In the genomic region with DNA sequence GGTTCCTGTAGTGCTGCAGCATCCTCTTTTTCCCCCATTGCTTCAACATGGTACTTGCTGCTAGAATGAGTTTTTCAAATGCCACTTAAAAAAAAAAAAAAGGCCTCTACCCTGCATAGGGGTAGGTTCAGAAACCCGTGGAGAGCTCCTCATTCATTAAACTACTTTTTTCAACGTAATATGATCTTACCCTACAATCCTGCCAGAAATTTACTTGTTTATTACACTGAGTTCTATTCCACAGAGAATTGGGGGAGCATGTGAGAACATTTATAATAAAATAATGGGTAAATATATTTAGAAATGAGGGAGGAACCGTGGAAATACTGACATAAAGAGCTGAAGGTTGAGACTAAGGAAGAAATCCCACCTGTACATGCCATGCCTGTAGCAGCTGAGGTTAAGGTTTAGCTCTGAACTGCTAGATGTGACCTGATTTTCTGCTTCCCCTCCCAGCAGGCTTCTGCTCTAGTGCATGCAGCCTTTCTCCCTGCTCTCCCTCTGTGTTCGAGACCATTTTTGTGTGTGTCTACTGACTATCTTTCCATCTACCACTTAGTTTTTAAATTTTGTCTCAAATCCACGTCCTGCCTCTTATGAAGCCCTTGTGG, we compare ENCODE assay signal across 37 cellular contexts.
DNase-seq lines count a peak whose midpoint lies in the region; ATAC-seq and TF ChIP-seq lines count a peak whose summit lies in the region.
"Had no signal": no experiment of that assay in that cellular context is flagged by ENCODE, and none has a peak within 500 bp of the region (broad histone marks: within the 10 kb centered on the region; RNA-seq: fewer than 3 reads in every experiment).

No MANE protein-coding gene starts in this region.

- TF ChIP-seq EP300 in transverse colon (IDR thresholded peaks at IDR 0.05; ENCODE audit: low read depth), result no peak

- peak; percentile 42 for DNase-seq in G401 (ENCODE audit: low spot score)
- no peak for DNase-seq in IMR-90
- DNase-seq in NCI-H2171 treated with DMSO at 0.1 percent for 48 hours (lab: John Stamatoyannopoulos, UW), result peak; percentile 95
- no peak for DNase-seq in mesendoderm
- DNase-seq in transverse colon, result no peak
- no peak for DNase-seq in NCI-H146 treated with DMSO at 0.1 percent for 48 hours (lab: John Stamatoyannopoulos, UW; ENCODE audit: unreplicated experiment)
- DNase-seq: activated CD4-positive, CD25-positive, alpha-beta regulatory T cell; activated CD8-positive, alpha-beta memory T cell treated with anti-CD3 and anti-CD28 coated beads, Interleukin-2, amount 10 ng/mL, durations not matched to agents 7 days and 5 days; activated gamma-delta T cell; activated naive CD8-positive, alpha-beta T cell treated with anti-CD3 and anti-CD28 coated beads, Interleukin-2, amount 10 ng/mL, durations not matched to agents 7 days and 5 days; activated T-cell treated with anti-CD3 and anti-CD28 coated beads, Interleukin-2, amount 50 U/mL, for 4 hours; cortex of kidney; DMS 273 treated with DMSO at 0.1 percent for 48 hours; effector memory CD4-positive, alpha-beta T cell; foreskin fibroblast; H7; heart right ventricle; kidney; midbrain; MM.1S; naive thymus-derived CD4-positive, alpha-beta T cell; NCI-H146; NCI-H345; NCI-H82; nucleus accumbens; right lobe of liver; RPMI8226; SJCRH30; spleen; stimulated activated CD4-positive, alpha-beta T cell treated with anti-CD3 and anti-CD28 coated beads, Interleukin-2, amount 100 ng/mL, for 24 hours; stimulated activated CD8-positive, alpha-beta memory T cell treated with anti-CD3 and anti-CD28 coated beads, Interleukin-4, amount 100 ng/mL, for 48 hours; T-cell; thyroid gland had no signal

- H2AFZ ChIP-seq in IMR-90 (replicated peaks; ENCODE audit: low read length, poor library complexity), result no peak overlapping the region

- no peaks in the 10 kb centered on the region for H3K36me3 ChIP-seq in IMR-90 (ENCODE audit: control insufficient read depth, insufficient read depth, low read length)
- H3K36me3 ChIP-seq in mesendoderm (ENCODE audit: control insufficient read depth, insufficient read depth, low read length), result no peaks in the 10 kb centered on the region
- no peaks in the 10 kb centered on the region for H3K36me3 ChIP-seq in transverse colon
- H3K36me3 ChIP-seq: ascending aorta, heart right ventricle, prostate gland, right lobe of liver, SJCRH30, spleen, thyroid gland, vagina had no signal

- peak overlapping the region; percentile 51; the same call in 1 of the 3 replicates for H2BK15ac ChIP-seq in IMR-90 (ENCODE audit: low read depth, low read length)
- no peak overlapping the region for H2BK15ac ChIP-seq in mesendoderm (replicated peaks; ENCODE audit: low read depth)

- in situ Hi-C loops in G401 (cut with HindIII; ENCODE audit: low sequenced_read_pairs) (no loop called here), IMR-90 (cut with MboI; ENCODE audit: low sequenced_read_pairs) (no loop called here), transverse colon (cut with MboI; ENCODE audit: low pct_ligation_motif_present in 1 of 4, low pct_unique_long_range_greater_than_20kb in 1 of 4, low sequenced_read_pairs in 3 of 4) (no loop called here)

- peaks cover 3% of the 10 kb centered on the region in 2 experiments; a peak in 3 of 4 replicates for H3K79me1 ChIP-seq in IMR-90 (ENCODE audit: low read depth in 1 of 2, low read length in 2 of 2)
- no peaks in the 10 kb centered on the region for H3K79me1 ChIP-seq in mesendoderm (ENCODE audit: low read length)

- H3K4me2 ChIP-seq in IMR-90 (ENCODE audit: low read depth, low read length) (no peak overlapping the region), mesendoderm (ENCODE audit: low read length) (no peak overlapping the region)

- H3K4me1 ChIP-seq in IMR-90 (ENCODE audit: control insufficient read depth, insufficient read depth, low read length) (peaks cover 8% of the 10 kb centered on the region), mesendoderm (ENCODE audit: control insufficient read depth, low read depth, low read length) (peaks cover 3% of the 10 kb centered on the region), transverse colon (no peaks in the 10 kb centered on the region)
- H3K4me1 ChIP-seq: ascending aorta, heart right ventricle, prostate gland, right lobe of liver, thyroid gland, vagina had no signal

- ATAC-seq in IMR-90 (ENCODE audit: low read depth) (no peak), GM19463 (IDR thresholded peaks at IDR 0.05; ENCODE audit: unreplicated experiment) (no peak)
- ATAC-seq: activated CD8-positive, alpha-beta memory T cell treated with anti-CD3 and anti-CD28 coated beads, Interleukin-2, amount 10 ng/mL, durations not matched to agents 7 days and 5 days; activated T-cell treated with anti-CD3 and anti-CD28 coated beads, Interleukin-2, amount 50 U/mL, for 4 hours; heart right ventricle; naive thymus-derived CD4-positive, alpha-beta T cell; right lobe of liver; T-cell had no signal

- peak overlapping the region; percentile 85 for H3K14ac ChIP-seq in IMR-90 (replicated peaks; ENCODE audit: low read depth, low read length)

- intact Hi-C loops in IMR-90 (cut with micrococcal nuclease), result no loop called here
- intact Hi-C loops in transverse colon (cut with DNase I; ENCODE audit: low total_unique reads), result no loop called here

- no peak for TF ChIP-seq POLR2A in IMR-90 (IDR thresholded peaks at IDR 0.05; ENCODE audit: low read depth, low read length)
- no peak for TF ChIP-seq POLR2A in transverse colon (IDR thresholded peaks at IDR 0.05)

- H3K27ac ChIP-seq in IMR-90 (ENCODE audit: insufficient read depth, low read length) (no peak overlapping the region), mesendoderm (ENCODE audit: low read depth, low read length) (no peak overlapping the region), transverse colon (no peak overlapping the region)
- H3K27ac ChIP-seq: ascending aorta, heart right ventricle, prostate gland, right lobe of liver, SJCRH30, spleen, thyroid gland, vagina had no signal

- no peaks in the 10 kb centered on the region for H3K27me3 ChIP-seq in IMR-90 (ENCODE audit: control insufficient read depth, insufficient read depth, low read length)
- no peaks in the 10 kb centered on the region for H3K27me3 ChIP-seq in mesendoderm (ENCODE audit: insufficient read depth, low read length, poor library complexity)
- H3K27me3 ChIP-seq in transverse colon, result no peaks in the 10 kb centered on the region
- H3K27me3 ChIP-seq: ascending aorta, heart right ventricle, right lobe of liver, SJCRH30, spleen, thyroid gland, vagina had no signal

- CTCF ChIA-PET in IMR-90 (lab: Yijun Ruan, JAX), result no interaction called here

- H3K18ac ChIP-seq in IMR-90 (ENCODE audit: low read depth, low read length) (no peak overlapping the region; the same call in 1 of the 2 replicates), mesendoderm (ENCODE audit: low read length) (peak overlapping the region; percentile 9)

- H4K5ac ChIP-seq in IMR-90 (ENCODE audit: low read depth, low read length) (no peak overlapping the region), mesendoderm (ENCODE audit: low read length) (no peak overlapping the region)

- no peaks in the 10 kb centered on the region for H3K79me2 ChIP-seq in mesendoderm (ENCODE audit: control insufficient read depth, insufficient read depth, low read length)

- peaks cover 2% of the 10 kb centered on the region; the same call in 1 of the 2 replicates for H3K9me1 ChIP-seq in IMR-90 (ENCODE audit: insufficient read depth, low read length)

- H2AK5ac ChIP-seq in IMR-90 (ENCODE audit: low read depth, low read length), result peak overlapping the region; percentile 33
- no peak overlapping the region for H2AK5ac ChIP-seq in mesendoderm (ENCODE audit: low read length)

- H3K56ac ChIP-seq in IMR-90 (ENCODE audit: extremely low read depth, insufficient read depth, low read length) (no peak overlapping the region), mesendoderm (ENCODE audit: low read length) (peak overlapping the region; percentile 54)

- peak overlapping the region in 1 of 2 experiments; percentile 34; a peak in 1 of 4 replicates for H4K8ac ChIP-seq in IMR-90 (ENCODE audit: low read depth in 2 of 2, low read length in 2 of 2)
- H4K8ac ChIP-seq in mesendoderm (ENCODE audit: low read depth, low read length), result no peak overlapping the region

- H2BK20ac ChIP-seq in IMR-90 (ENCODE audit: low read depth, low read length), result no peak overlapping the region

- POLR2A ChIA-PET in IMR-90 (lab: Charles Lee; ENCODE audit: unreplicated experiment), result no interaction called here

- H3K4ac ChIP-seq in IMR-90 (ENCODE audit: low read depth, low read length) (peak overlapping the region; percentile 69; the same call in 1 of the 2 replicates), mesendoderm (ENCODE audit: low read depth, low read length) (no peak overlapping the region)

- H3K9ac ChIP-seq in IMR-90 (ENCODE audit: low read depth, low read length), result no peak overlapping the region
- peak overlapping the region; percentile 22 for H3K9ac ChIP-seq in mesendoderm (ENCODE audit: low read length)

- TF ChIP-seq CTCF in IMR-90 (conservative IDR thresholded peaks at IDR 0.05; ENCODE audit: low read depth, low read length), result no peak
- no peak for TF ChIP-seq CTCF in transverse colon (IDR thresholded peaks at IDR 0.05)

- dilution Hi-C loops in IMR-90 (cut with HindIII; ENCODE audit: low sequenced_read_pairs, unreplicated experiment), result no loop called here

- BruUV-seq in IMR-90 (replicated peaks; lab: Mats Ljungman, UMichigan), result no TSS peak

- H4K20me1 ChIP-seq in IMR-90 (ENCODE audit: insufficient read depth, low read length), result no peaks in the 10 kb centered on the region

- H2AK9ac ChIP-seq in IMR-90 (replicated peaks; ENCODE audit: low read depth, low read length, poor library complexity), result no peak overlapping the region

- H3K4me3 ChIP-seq in IMR-90 (ENCODE audit: insufficient read depth, low read depth, low read length) (no peak overlapping the region), mesendoderm (ENCODE audit: low read length) (no peak overlapping the region), transverse colon (no peak overlapping the region)
- H3K4me3 ChIP-seq: ascending aorta, heart right ventricle, prostate gland, right lobe of liver, SJCRH30, spleen, thyroid gland, vagina had no signal

- H3K9me3 ChIP-seq in IMR-90 (ENCODE audit: control insufficient read depth, insufficient read depth, low read length) (no peaks in the 10 kb centered on the region), transverse colon (no peaks in the 10 kb centered on the region)
- H3K9me3 ChIP-seq: ascending aorta, heart right ventricle, prostate gland, right lobe of liver, SJCRH30, spleen, thyroid gland, vagina had no signal

- H2BK5ac ChIP-seq in IMR-90 (ENCODE audit: low read depth, low read length, poor library complexity, severe bottlenecking), result no peak overlapping the region
- peak overlapping the region; percentile 28 for H2BK5ac ChIP-seq in mesendoderm (ENCODE audit: low read length)

- H2BK120ac ChIP-seq in IMR-90 (ENCODE audit: low read depth, low read length) (peak overlapping the region; percentile 50; the same call in 1 of the 2 replicates), mesendoderm (ENCODE audit: low read depth, low read length) (no peak overlapping the region)

- peak overlapping the region; percentile 33; the same call in 1 of the 2 replicates for H4K91ac ChIP-seq in IMR-90 (ENCODE audit: insufficient read depth, low read depth, low read length)

- H3K23ac ChIP-seq in IMR-90 (ENCODE audit: low read depth, low read length) (no peak overlapping the region), mesendoderm (ENCODE audit: low read length) (no peak overlapping the region)

- no CpG with 5 or more reads among the region's 5 CpGs for WGBS in IMR-90 (ENCODE audit: extremely low coverage in 2 of 2, insufficient read length in 1 of 2), 2 experiments
- WGBS in mesendoderm (ENCODE audit: extremely low coverage, insufficient coverage, low lambda C conversion rate), result no CpG with 5 or more reads among the region's 5 CpGs
- 86% methylated on average over 5 of the region's 5 CpGs for WGBS in transverse colon (ENCODE audit: low coverage in 1 of 2), 2 donors

- TF ChIP-seq RAD21 in IMR-90 (IDR thresholded peaks at IDR 0.05; ENCODE audit: low read length), result no peak

Comparison
In these comparisons a context has a peak if more than half of its experiments do, and no peak if none do; other contexts are left out.
1. DNase-seq: peak in G401 (single experiment) and NCI-H2171 treated with DMSO at 0.1 percent for 48 hours (single experiment); none in IMR-90 (single experiment), mesendoderm (single experiment), transverse colon (single experiment) and NCI-H146 treated with DMSO at 0.1 percent for 48 hours (single experiment).